38 cellular contexts compared by ENCODE assay signal in the genomic region with DNA sequence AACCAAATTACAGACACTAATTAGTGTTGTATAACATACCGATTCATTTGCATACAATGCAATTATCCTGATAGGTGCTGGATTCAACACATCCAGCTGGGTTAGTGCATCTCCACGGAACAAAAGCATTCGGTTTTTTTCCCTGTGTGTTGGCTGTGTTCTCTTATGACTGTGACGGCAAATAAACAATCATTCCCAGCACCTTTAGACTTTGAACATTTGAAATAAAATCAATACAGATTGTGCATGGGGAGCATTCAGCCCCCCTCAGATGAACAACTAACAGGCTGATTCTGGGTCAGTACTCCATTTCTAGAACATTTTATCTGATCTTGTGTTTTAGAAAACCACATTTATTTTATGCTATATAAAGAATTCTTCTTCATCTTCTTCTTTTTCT. TPM values are rescaled to one million over a fixed set of nuclear protein-coding genes. Genes with fewer than 3 reads are reported as not detected.
"Had no signal": no experiment of that assay in that cellular context is flagged by ENCODE, and none has a peak within 500 bp of the region (broad histone marks: within the 10 kb centered on the region; RNA-seq: fewer than 3 reads in every experiment).

No MANE protein-coding gene starts in this region.

- H2AFZ ChIP-seq: PC-9 had no signal

- H3K27ac Mint-ChIP-seq: activated B cell treated with CpG ODN at 0.5 μM for 24 hours; activated CD4-positive, alpha-beta memory T cell treated with anti-CD3 and anti-CD28 coated beads for 36 hours; activated naive CD4-positive, alpha-beta T cell treated with anti-CD3 and anti-CD28 coated beads for 36 hours; activated naive CD4-positive, alpha-beta T cell treated with anti-CD3 and anti-CD28 coated beads, Interleukin-2, amount 50 U/mL, for 72 hours; activated T-helper 1 cell treated with anti-CD3 and anti-CD28 coated beads, Interleukin-12 subunit alpha, Interleukin-12 subunit beta, Interleukin-2, Interleukin-4 antibody, amounts not matched to agents 30 ng/mL and 10 ng/mL and 1 ng/mL, durations not matched to agents 14 hours and 24 hours and 36 hours; T-cell; T-helper 17 cell had no signal

- H3K9me3 Mint-ChIP-seq: activated B cell treated with CpG ODN at 0.5 μM for 24 hours; activated CD4-positive, alpha-beta memory T cell treated with anti-CD3 and anti-CD28 coated beads for 36 hours; activated naive CD4-positive, alpha-beta T cell treated with anti-CD3 and anti-CD28 coated beads for 36 hours; activated naive CD4-positive, alpha-beta T cell treated with anti-CD3 and anti-CD28 coated beads, Interleukin-2, amount 50 U/mL, for 72 hours; activated T-cell treated with anti-CD3 and anti-CD28 coated beads, Interleukin-2, amount 50 U/mL, for 4 hours; activated T-helper 1 cell treated with anti-CD3 and anti-CD28 coated beads, Interleukin-12 subunit alpha, Interleukin-12 subunit beta, Interleukin-2, Interleukin-4 antibody, amounts not matched to agents 30 ng/mL and 10 ng/mL and 1 ng/mL, durations not matched to agents 14 hours and 24 hours and 36 hours; T-cell had no signal

- ATAC-seq: activated naive CD4-positive, alpha-beta T cell treated with anti-CD3 and anti-CD28 coated beads, Interleukin-2, amount 50 U/mL, for 72 hours; activated T-cell treated with anti-CD3 and anti-CD28 coated beads, Interleukin-2, amount 50 U/mL, for 4 hours; body of pancreas; T-cell; T-helper 17 cell had no signal

- DNase-seq: activated B cell treated with CpG ODN at 0.5 μM for 24 hours; activated CD4-positive, alpha-beta memory T cell treated with anti-CD3 and anti-CD28 coated beads for 36 hours; activated CD4-positive, alpha-beta T cell treated with anti-CD3 and anti-CD28 coated beads for 4 hours; activated CD4-positive, alpha-beta T cell treated with anti-CD3 and anti-CD28 coated beads, Interleukin-2, amount 50 U/mL, for 1 hour; activated CD4-positive, CD25-positive, alpha-beta regulatory T cell treated with anti-CD3 and anti-CD28 coated beads, Interleukin-2, amount 50 U/mL, for 72 hours; activated CD8-positive, alpha-beta memory T cell treated with anti-CD3 and anti-CD28 coated beads, Interleukin-2, amount 50 U/mL, for 4 hours; activated gamma-delta T cell treated with Interleukin-2 at 50 U/mL for 16 hours; activated naive CD4-positive, alpha-beta T cell treated with anti-CD3 and anti-CD28 coated beads for 36 hours; activated T-cell treated with anti-CD3 and anti-CD28 coated beads for 4 hours; activated T-cell treated with anti-CD3 and anti-CD28 coated beads, Interleukin-2, amount 50 U/mL, for 4 hours; MM.1S; MV-4-11; NCI-H1092; NCI-H1436 treated with DMSO at 0.1 percent for 48 hours; NCI-H187 treated with DMSO at 0.1 percent for 48 hours; NCI-H2081; NCI-H226; NCI-H524 treated with DMSO at 0.1 percent for 48 hours; NCI-H748 treated with DMSO at 0.1 percent for 48 hours; NK-92 treated with Interleukin-12 subunit alpha and Interleukin-12 subunit beta, amount 100 ng/mL, for 24 hours; PC-9; SIG-M5; T-cell; T-helper 17 cell; T-helper 9 cell had no signal

- H3K4me3 ChIP-seq: adrenal gland, body of pancreas, breast epithelium, PC-9 had no signal

- H3K27ac ChIP-seq: adrenal gland, body of pancreas, breast epithelium, KMS-11, PC-9, RWPE1, VCaP had no signal

- FAIRE-seq: astrocyte, RCC 7860 had no signal

- H3K4me1 Mint-ChIP-seq: T-helper 17 cell had no signal

- H3K27me3 ChIP-seq: adrenal gland, body of pancreas, breast epithelium had no signal

- H3K36me3 Mint-ChIP-seq: activated CD4-positive, alpha-beta memory T cell treated with anti-CD3 and anti-CD28 coated beads for 36 hours; activated naive CD4-positive, alpha-beta T cell treated with anti-CD3 and anti-CD28 coated beads, Interleukin-2, amount 50 U/mL, for 72 hours; T-cell had no signal

- H3K27me3 Mint-ChIP-seq: activated B cell treated with CpG ODN at 0.5 μM for 24 hours; activated CD4-positive, alpha-beta memory T cell treated with anti-CD3 and anti-CD28 coated beads for 36 hours; T-cell had no signal

- H3K9ac ChIP-seq: KMS-11 had no signal

- H3K4me2 ChIP-seq: KMS-11 had no signal

- H3K9me3 ChIP-seq: adrenal gland, body of pancreas, breast epithelium had no signal

- H3K4me1 ChIP-seq: adrenal gland, breast epithelium had no signal

- H3K4me3 Mint-ChIP-seq: activated B cell treated with CpG ODN at 0.5 μM for 24 hours; activated CD4-positive, alpha-beta memory T cell treated with anti-CD3 and anti-CD28 coated beads for 36 hours; activated naive CD4-positive, alpha-beta T cell treated with anti-CD3 and anti-CD28 coated beads for 36 hours; activated T-cell treated with anti-CD3 and anti-CD28 coated beads, Interleukin-2, amount 50 U/mL, for 4 hours; activated T-helper 1 cell treated with anti-CD3 and anti-CD28 coated beads, Interleukin-12 subunit alpha, Interleukin-12 subunit beta, Interleukin-2, Interleukin-4 antibody, amounts not matched to agents 30 ng/mL and 10 ng/mL and 1 ng/mL, durations not matched to agents 14 hours and 24 hours and 36 hours; T-cell; T-helper 17 cell had no signal

- H3K36me3 ChIP-seq: adrenal gland, breast epithelium had no signal

RNA-seq across cellular contexts. Expression of a gene that starts 22.7 kb away (rescaled TPM):
- total RNA-seq: activated B cell treated with CpG ODN at 0.5 μM for 24 hours, astrocyte, NCI-H460, OCI-LY7, SK-MEL-5 had no signal
